8 cellular contexts compared by ENCODE assay signal in the genomic region with DNA sequence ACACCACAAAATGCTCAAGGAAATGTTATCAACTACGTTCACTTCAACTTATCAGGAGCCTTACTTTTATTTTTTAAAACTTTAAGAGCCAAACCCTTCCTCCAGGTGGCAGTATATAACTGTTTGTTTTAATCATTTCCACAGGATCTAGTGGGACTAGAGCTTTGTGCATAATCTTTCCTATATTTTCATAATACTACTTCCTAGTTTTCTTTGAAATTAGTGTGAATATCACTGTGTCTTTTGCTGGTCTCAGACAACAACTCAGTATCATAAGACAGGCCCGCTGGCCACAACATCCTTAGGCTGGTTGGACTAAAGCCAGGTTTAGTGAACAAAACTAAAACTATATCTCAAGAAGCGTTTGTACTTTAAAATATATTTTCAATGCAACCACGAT.
DNase-seq lines count a peak whose midpoint lies in the region; ATAC-seq, FAIRE-seq and TF ChIP-seq lines count a peak whose summit lies in the region.

No MANE protein-coding gene starts in this region.

- FAIRE-seq in RCC 7860 (lab: Jason Lieb, UNC): peak; percentile 72
- FAIRE-seq in endometrium (lab: Jason Lieb, UNC): peak; percentile 90

- no peak overlapping the region for H3K27ac ChIP-seq in DOHH2 (ENCODE audit: low read depth, low read length)

- no peaks in the 10 kb centered on the region for H3K36me3 ChIP-seq in DOHH2 (ENCODE audit: control insufficient read depth, low read length)

- no peak overlapping the region for H3K27ac Mint-ChIP-seq in nephron

- no peaks in the 10 kb centered on the region for H3K9me3 ChIP-seq in DOHH2 (ENCODE audit: control insufficient read depth, insufficient read depth, low read length)

- H3K4me1 Mint-ChIP-seq in nephron: peaks cover 4% of the 10 kb centered on the region

- no peak overlapping the region for H3K4me2 ChIP-seq in DOHH2 (ENCODE audit: low read length)

- TF ChIP-seq CTCF in DOHH2 (IDR thresholded peaks at IDR 0.05; ENCODE audit: low read depth, low read length, poor library complexity, severe bottlenecking) (peak; percentile 66), LNCaP clone FGC (IDR thresholded peaks at IDR 0.05; ENCODE audit: control insufficient read depth, extremely low read depth, insufficient read depth) (peak; percentile 51), nephron (IDR thresholded peaks at IDR 0.05; ENCODE audit: unreplicated experiment in 3 of 3) (peak; percentile 65 to 80 (median 68))

- H3K4me3 Mint-ChIP-seq in nephron: no peak overlapping the region

- intact Hi-C loops in posterior cingulate gyrus (cut with DNase I): loop anchor here (1.0 to 2.0 kb wide), 2 partner anchors 383 to 406 kb away; no protein-coding TSS in a partner anchor

- H3F3A ChIP-seq in DOHH2 (ENCODE audit: control insufficient read depth, insufficient read depth): 0 out of 2 replicates have a peak, but pooled peaks cover 2% of the 10 kb centered on the region

- no peaks in the 10 kb centered on the region for H3K27me3 ChIP-seq in DOHH2 (ENCODE audit: control insufficient read depth, low read length)

- no peaks in the 10 kb centered on the region for H3K9me3 Mint-ChIP-seq in nephron

- H3K79me2 ChIP-seq in DOHH2 (ENCODE audit: control insufficient read depth, low read length): no peaks in the 10 kb centered on the region

- peaks cover 11% of the 10 kb centered on the region for H3K4me1 ChIP-seq in DOHH2 (ENCODE audit: control insufficient read depth, low read length)

- H3K4me3 ChIP-seq in DOHH2 (ENCODE audit: low read length) (no peak overlapping the region), LNCaP clone FGC (ENCODE audit: low read depth, low read length) (no peak overlapping the region)

- no peak for ATAC-seq in GM21576 (IDR thresholded peaks at IDR 0.05; ENCODE audit: unreplicated experiment)

- no peaks in the 10 kb centered on the region for H3K27me3 Mint-ChIP-seq in nephron (ENCODE audit: low read depth)

- H3K9me2 ChIP-seq in DOHH2 (replicated peaks; ENCODE audit: control insufficient read depth, low read length): no peaks in the 10 kb centered on the region

- peak; percentile 33 for DNase-seq in LNCaP clone FGC (ENCODE audit: low read depth)
- DNase-seq in RCC 7860 (ENCODE audit: low spot score): peak; percentile 36
- no peak for DNase-seq in COLO668 (lab: John Stamatoyannopoulos, UW; ENCODE audit: unreplicated experiment)
- no peak for DNase-seq in posterior cingulate gyrus

- no peaks in the 10 kb centered on the region for H4K20me1 ChIP-seq in DOHH2 (ENCODE audit: control insufficient read depth, insufficient read depth, low read depth, low read length)

- H3K36me3 Mint-ChIP-seq in nephron (ENCODE audit: low read depth): peaks cover 3% of the 10 kb centered on the region

Comparison
In these comparisons a context has a peak if more than half of its experiments do, and no peak if none do; other contexts are left out.
1. DNase-seq: peak in LNCaP clone FGC (single experiment) and RCC 7860 (single experiment); none in COLO668 (single experiment) and posterior cingulate gyrus (0 of 10).
2. Peak in every context shown above with its lines, with median percentiles within 50 percentile points of each other: CTCF ChIP-seq.